2 cellular contexts compared by ENCODE assay signal in genomic region chr16:11107781-11108465, GRCh38.
A peak's percentile ranks its signal among the peaks of the same experiment; 100 is the strongest.
TF ChIP-seq lines count a peak whose summit lies in the region.

No MANE protein-coding gene starts in this region.

TF ChIP-seq in SK-N-SH, 30 proteins besides CTCF, POLR2A, EP300 and RAD21 (continued from another document):
- TF ChIP-seq TCF12 (IDR thresholded peaks at IDR 0.05) (peak; percentile 52), NFIC (IDR thresholded peaks at IDR 0.05; ENCODE audit: borderline replicate concordance) (peak; percentile 30; the same call in 1 of the 2 replicates), JUND (IDR thresholded peaks at IDR 0.05) (peak; percentile 37; the same call in 1 of the 2 replicates)
TF ChIP-seq in SK-N-SH: peak in this region for 5.

TF ChIP-seq in SK-N-SH treated with all-trans-retinoic acid at 6 μM for 48 hours, 23 proteins besides CTCF, POLR2A, EP300 and RAD21 (continued from another document):
- no peak for TF ChIP-seq TSHZ2 (CRISPR knock-in tag; IDR thresholded peaks at IDR 0.05)
- no peak for TF ChIP-seq GLIS3 (CRISPR knock-in tag; IDR thresholded peaks at IDR 0.05)
- no peak for TF ChIP-seq ZNF70 (CRISPR knock-in tag; IDR thresholded peaks at IDR 0.05)
TF ChIP-seq in SK-N-SH treated with all-trans-retinoic acid at 6 μM for 48 hours: peak in this region for 0.
